In genomic region chrX:153971632-153972367, GRCh38 we compare ENCODE assay signal across 8 cellular contexts. TPM values are rescaled to one million over a fixed set of nuclear protein-coding genes. Genes with fewer than 3 reads are reported as not detected.
A peak's percentile ranks its signal among the peaks of the same experiment; 100 is the strongest.
DNase-seq lines count a peak whose midpoint lies in the region; ATAC-seq and TF ChIP-seq lines count a peak whose summit lies in the region.

HCFC1 (minus strand) TSS chrX:153971818; CDS start chrX:153970840, 978 bp downstream.

- peaks cover 44 to 51% (median 46%) of the 10 kb centered on the region in 3 donors for H3K4me1 Mint-ChIP-seq in T-cell

- DNase-seq in NCI-H1105 (lab: John Stamatoyannopoulos, UW) (peak; percentile 95), T-cell (peak; percentile 84 to 95 (median 89)), adrenal gland (peak; percentile 91 to 96 (median 95)), heart right ventricle (peak; percentile 90 to 92), prostate gland (ENCODE audit: low spot score) (peak; percentile 83), ureter (ENCODE audit: low spot score) (peak; percentile 95)

- H3K27me3 ChIP-seq in adrenal gland (no peaks in the 10 kb centered on the region), heart right ventricle (peaks cover 0 to 28% (median 0%) of the 10 kb centered on the region in 7 donors), prostate gland (replicated peaks; ENCODE audit: insufficient read depth) (no peaks in the 10 kb centered on the region)

- H3K27ac ChIP-seq in adrenal gland (peak within 1 kb of the TSS; percentile 93 to 99 (median 98)), heart right ventricle (peak within 1 kb of the TSS; percentile 93 to 100 (median 100)), prostate gland (peak within 1 kb of the TSS; percentile 98)

- no peaks in the 10 kb centered on the region for H3K36me3 Mint-ChIP-seq in T-cell

- H3K27ac Mint-ChIP-seq in T-cell: peak within 1 kb of the TSS; percentile 100

- H3K9me3 ChIP-seq in adrenal gland (replicated peaks in 1 of 3) (no peaks in the 10 kb centered on the region), heart right ventricle (no peaks in the 10 kb centered on the region), prostate gland (no peaks in the 10 kb centered on the region)

- CTCF ChIA-PET in T-cell (lab: Charles Lee): interaction anchor here in 1 of 2 donors (1.4 kb wide), 2 partner anchors 9 to 43 kb away, joined by 4 to 6 read pairs; no protein-coding TSS in a partner anchor

- intact Hi-C loops in adrenal gland (cut with DNase I): no loop called here
- intact Hi-C loops in heart right ventricle (cut with DNase I): no loop called here
- intact Hi-C loops in prostate gland (cut with DNase I): no loop called here

- H3K4me1 ChIP-seq in adrenal gland (replicated peaks in 1 of 2) (peaks cover 17 to 46% of the 10 kb centered on the region in 2 donors), heart right ventricle (peaks cover 5 to 54% (median 45%) of the 10 kb centered on the region in 9 donors), prostate gland (replicated peaks) (no peaks in the 10 kb centered on the region)

- TF ChIP-seq CTCF in adrenal gland (IDR thresholded peaks at IDR 0.05) (no peak), heart right ventricle (IDR thresholded peaks at IDR 0.05) (no peak), prostate gland (IDR thresholded peaks at IDR 0.05) (no peak)

- WGBS in adrenal gland, 4 donors: 1 to 23% (median 4%) methylated on average over 10 to 78 of the region's 78 CpGs
- WGBS in heart right ventricle, 2 donors: 0% methylated on average over 46 to 70 of the region's 78 CpGs
- WGBS in prostate gland: 0% methylated on average over 4 of the region's 78 CpGs

- POLR2A ChIA-PET in T-cell (lab: Charles Lee): interaction anchor here in 1 of 2 donors (0.7 kb wide), 1 partner anchor 250 kb away, joined by 3 read pairs; no protein-coding TSS in a partner anchor

- no peaks in the 10 kb centered on the region for H3K9me3 Mint-ChIP-seq in T-cell

- H3K4me3 Mint-ChIP-seq in T-cell: peak within 1 kb of the TSS; percentile 88 to 100 (median 100)

- H3K36me3 ChIP-seq in adrenal gland (replicated peaks in 1 of 2): no peaks in the 10 kb centered on the region
- no peaks in the 10 kb centered on the region for H3K36me3 ChIP-seq in heart right ventricle
- H3K36me3 ChIP-seq in prostate gland: no peaks in the 10 kb centered on the region

- H3K4me3 ChIP-seq in adrenal gland: peak within 1 kb of the TSS; percentile 73 to 86 (median 80)
- peak within 1 kb of the TSS; percentile 47 to 92 (median 83) for H3K4me3 ChIP-seq in heart right ventricle
- peak within 1 kb of the TSS; percentile 55 to 60 for H3K4me3 ChIP-seq in prostate gland

- peak; percentile 35 for ATAC-seq in HG02623 (IDR thresholded peaks at IDR 0.05; ENCODE audit: unreplicated experiment)
- peak; percentile 49 to 56 (median 52) for ATAC-seq in T-cell (replicated peaks in 1 of 4)
- peak; percentile 70 to 83 (median 77) for ATAC-seq in heart right ventricle

- H3K27me3 Mint-ChIP-seq in T-cell: no peaks in the 10 kb centered on the region

- TF ChIP-seq POLR2A in GM10847 (IDR thresholded peaks at IDR 0.05; ENCODE audit: extremely low read depth, insufficient read length): peak; percentile 37
- peak in 1 of 2 donors; percentile 62 for TF ChIP-seq POLR2A in adrenal gland (IDR thresholded peaks at IDR 0.05)
- TF ChIP-seq POLR2A in prostate gland (IDR thresholded peaks at IDR 0.05): peak; percentile 13

RNA-seq across cellular contexts. Expression of gene HCFC1, which starts in this region (rescaled TPM):
- total RNA-seq in T-cell (10 to 100 TPM; 67.1 to 73.4 (median 69.2) TPM), adrenal gland (10 to 100 TPM; 43.8 to 77.1 (median 58.8) TPM), heart right ventricle (10 to 100 TPM; 26.5 to 41.6 (median 31.7) TPM), prostate gland (100 to 1,000 TPM in 1 of 2 donors, 10 to 100 TPM in 1; 67.7 to 115 TPM), ureter (73.9 TPM)
- polyA plus RNA-seq in adrenal gland (10 to 100 TPM; 15.3 to 32.7 (median 19.6) TPM), heart right ventricle (10 to 100 TPM; 12.3 to 13.9 TPM)

Comparison
In these comparisons a context has a peak if more than half of its experiments do, and no peak if none do; other contexts are left out.
1. Peak in every context shown above with its lines: DNase-seq, ATAC-seq, H3K4me3 ChIP-seq and H3K27ac ChIP-seq.